In the genomic region with DNA sequence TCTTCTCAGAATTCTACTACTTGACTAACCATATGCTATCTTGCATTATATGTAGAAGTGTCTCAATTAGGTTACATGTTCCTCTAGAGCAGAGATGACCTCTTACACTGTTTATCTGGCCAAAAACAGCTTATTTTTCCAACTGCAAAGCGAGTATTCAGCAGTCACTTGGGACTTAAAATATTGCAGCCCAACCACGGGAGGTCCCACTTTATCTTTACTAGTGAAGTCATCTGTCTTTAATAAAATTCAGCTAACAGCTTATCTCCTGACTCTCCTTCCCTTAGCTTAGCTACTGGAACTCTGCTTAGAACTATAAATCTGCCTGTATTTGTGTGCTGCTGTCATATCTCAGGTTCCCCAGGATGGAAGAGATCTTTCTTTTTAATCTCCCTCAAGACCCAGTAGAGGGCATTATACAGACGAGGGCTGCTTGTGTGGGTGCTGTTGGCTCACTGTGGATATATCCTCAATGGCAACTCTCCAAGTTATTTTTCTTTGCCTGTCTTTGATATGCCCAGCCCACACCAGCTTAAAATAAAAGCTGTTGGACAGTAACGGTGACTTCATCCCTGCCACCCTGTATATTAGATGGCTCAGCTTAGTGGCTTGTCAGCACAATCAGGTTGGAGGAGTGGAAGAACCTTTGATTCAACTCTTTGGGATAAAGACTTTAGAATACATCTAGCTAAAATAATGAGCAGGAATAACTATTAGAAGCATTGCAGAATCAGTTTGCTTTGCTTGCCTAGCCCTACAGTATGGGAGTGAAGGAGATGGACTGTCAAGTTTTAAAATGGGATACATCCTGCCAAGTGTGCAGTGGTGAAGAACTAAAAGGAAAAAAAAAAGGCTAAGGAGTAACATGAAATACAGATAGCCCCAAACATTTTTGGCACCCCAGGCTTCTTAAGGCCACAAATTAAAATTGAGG, we compare ENCODE assay signal across 8 cellular contexts. TPM values are rescaled to one million over a fixed set of nuclear protein-coding genes. Genes with fewer than 3 reads are reported as not detected.
DNase-seq lines count a peak whose midpoint lies in the region; ATAC-seq and TF ChIP-seq lines count a peak whose summit lies in the region.

No MANE protein-coding gene starts in this region.

- TF ChIP-seq CTCF in right atrium auricular region (IDR thresholded peaks at IDR 0.05) = peak in 1 of 2 donors; percentile 25

- peak overlapping the region; percentile 26 to 85 for H3K27ac Mint-ChIP-seq in activated naive CD4-positive, alpha-beta T cell treated with anti-CD3 and anti-CD28 coated beads, Interleukin-2, amount 50 U/mL, for 72 hours
- peak overlapping the region; percentile 53 for H3K27ac Mint-ChIP-seq in stimulated activated naive B cell treated with anti-CD40 and anti-IgM and Interleukin-4, amounts not matched to agents 10 μg/mL and 1 μg/mL and 100 μg/mL, for 72 hours

- no peak for ATAC-seq in activated naive CD4-positive, alpha-beta T cell treated with anti-CD3 and anti-CD28 coated beads, Interleukin-2, amount 50 U/mL, for 72 hours
- peak; percentile 31 to 42 for ATAC-seq in stimulated activated naive B cell treated with anti-CD40 and anti-IgM and Interleukin-4, amounts not matched to agents 10 μg/mL and 1 μg/mL and 100 μg/mL, for 72 hours (replicated peaks)
- no peak for ATAC-seq in GM19328 (IDR thresholded peaks at IDR 0.05; ENCODE audit: unreplicated experiment)
- no peak for ATAC-seq in HG02852 (IDR thresholded peaks at IDR 0.05; ENCODE audit: unreplicated experiment)
- ATAC-seq in GM19395 (IDR thresholded peaks at IDR 0.05; ENCODE audit: unreplicated experiment) = no peak

- H3K27ac ChIP-seq in Karpas-422 (ENCODE audit: low read length) = peak overlapping the region; percentile 50
- peak overlapping the region; percentile 65 to 72 for H3K27ac ChIP-seq in right atrium auricular region

- H3K36me3 Mint-ChIP-seq in activated naive CD4-positive, alpha-beta T cell treated with anti-CD3 and anti-CD28 coated beads, Interleukin-2, amount 50 U/mL, for 72 hours = peaks cover 47 to 62% of the 10 kb centered on the region in 2 donors
- peaks cover 51 to 68% of the 10 kb centered on the region in 2 donors for H3K36me3 Mint-ChIP-seq in stimulated activated naive B cell treated with anti-CD40 and anti-IgM and Interleukin-4, amounts not matched to agents 10 μg/mL and 1 μg/mL and 100 μg/mL, for 72 hours

- no peaks in the 10 kb centered on the region for H3K9me3 Mint-ChIP-seq in activated naive CD4-positive, alpha-beta T cell treated with anti-CD3 and anti-CD28 coated beads, Interleukin-2, amount 50 U/mL, for 72 hours
- H3K9me3 Mint-ChIP-seq in stimulated activated naive B cell treated with anti-CD40 and anti-IgM and Interleukin-4, amounts not matched to agents 10 μg/mL and 1 μg/mL and 100 μg/mL, for 72 hours = no peaks in the 10 kb centered on the region

- H3K4me3 ChIP-seq in Karpas-422 (ENCODE audit: low read length) (no peak overlapping the region), right atrium auricular region (no peak overlapping the region)

- H3K79me2 ChIP-seq in Karpas-422 (ENCODE audit: low read length) = no peaks in the 10 kb centered on the region

- H3K4me1 ChIP-seq in Karpas-422 (ENCODE audit: low read length) = peaks cover 41% of the 10 kb centered on the region
- H3K4me1 ChIP-seq in right atrium auricular region = peaks cover 0 to 47% of the 10 kb centered on the region in 2 donors

- H3K4me2 ChIP-seq in Karpas-422 (ENCODE audit: low read depth, low read length, poor library complexity, severe bottlenecking) = no peak overlapping the region

- H3K27me3 Mint-ChIP-seq in stimulated activated naive B cell treated with anti-CD40 and anti-IgM and Interleukin-4, amounts not matched to agents 10 μg/mL and 1 μg/mL and 100 μg/mL, for 72 hours = no peaks in the 10 kb centered on the region

- peaks cover 42% of the 10 kb centered on the region for H3K36me3 ChIP-seq in Karpas-422 (ENCODE audit: insufficient read depth, low read length)
- H3K36me3 ChIP-seq in right atrium auricular region = peaks cover 37% of the 10 kb centered on the region

- in situ Hi-C loops in Caki2 (cut with HindIII; ENCODE audit: low pct_unique_long_range_greater_than_20kb, low sequenced_read_pairs) = no loop called here

- H3K4me3 Mint-ChIP-seq in stimulated activated naive B cell treated with anti-CD40 and anti-IgM and Interleukin-4, amounts not matched to agents 10 μg/mL and 1 μg/mL and 100 μg/mL, for 72 hours = no peak overlapping the region

- no peaks in the 10 kb centered on the region for H4K20me1 ChIP-seq in Karpas-422 (ENCODE audit: insufficient read depth, low read depth, low read length)

- H2AFZ ChIP-seq in Karpas-422 (ENCODE audit: low read length) = no peak overlapping the region

- H3K9me3 ChIP-seq in Karpas-422 (ENCODE audit: low read length) = no peaks in the 10 kb centered on the region
- no peaks in the 10 kb centered on the region for H3K9me3 ChIP-seq in right atrium auricular region

- DNase-seq in Caki2 (ENCODE audit: low read depth) (peak; percentile 85), Karpas-422 (peak; percentile 68), right atrium auricular region (ENCODE audit: low spot score) (no peak)
- no peak for DNase-seq in activated naive CD4-positive, alpha-beta T cell treated with anti-CD3 and anti-CD28 coated beads, Interleukin-2, amount 50 U/mL, for 72 hours (ENCODE audit: low spot score in 2 of 2)
- DNase-seq in stimulated activated naive B cell treated with anti-CD40 and anti-IgM and Interleukin-4, amounts not matched to agents 10 μg/mL and 1 μg/mL and 100 μg/mL, for 72 hours = no peak

- no peak overlapping the region for H3K9ac ChIP-seq in Karpas-422 (ENCODE audit: low read length)

- H3K4me1 Mint-ChIP-seq in stimulated activated naive B cell treated with anti-CD40 and anti-IgM and Interleukin-4, amounts not matched to agents 10 μg/mL and 1 μg/mL and 100 μg/mL, for 72 hours = peaks cover 48 to 79% of the 10 kb centered on the region in 2 donors

- no peaks in the 10 kb centered on the region for H3K9me2 ChIP-seq in Karpas-422 (replicated peaks; ENCODE audit: insufficient read depth, low read length)

- H3K27me3 ChIP-seq in Karpas-422 (ENCODE audit: low read length) (no peaks in the 10 kb centered on the region), right atrium auricular region (no peaks in the 10 kb centered on the region)

RNA-seq across cellular contexts. Expression of gene ENSA, which starts 9.6 kb away (rescaled TPM):
- total RNA-seq in Caki2 (2014; rRNA removed; shearing (Covaris generic); ENCODE audit: low replicate concordance) = 111 and 143 TPM in 2 replicates
- 113 and 121 TPM in 2 replicates for total RNA-seq in Karpas-422 (2014; rRNA removed; shearing (Covaris generic); ENCODE audit: low replicate concordance)
- 100 to 1,000 TPM; 133 to 183 TPM for total RNA-seq in activated naive CD4-positive, alpha-beta T cell treated with anti-CD3 and anti-CD28 coated beads, Interleukin-2, amount 50 U/mL, for 72 hours
- total RNA-seq in right atrium auricular region = 100 to 1,000 TPM in 1 of 2 donors, 10 to 100 TPM in 1; 81.7 to 139 TPM

RNA-seq across cellular contexts. Expression of gene MCL1, which starts 40.4 kb away (rescaled TPM):
- total RNA-seq in Caki2 (2014; rRNA removed; shearing (Covaris generic); ENCODE audit: low replicate concordance) = 81.5 and 83.4 TPM in 2 replicates
- total RNA-seq in Karpas-422 (2014; rRNA removed; shearing (Covaris generic); ENCODE audit: low replicate concordance) = 141 and 150 TPM in 2 replicates
- 100 to 1,000 TPM; 277 to 307 TPM for total RNA-seq in activated naive CD4-positive, alpha-beta T cell treated with anti-CD3 and anti-CD28 coated beads, Interleukin-2, amount 50 U/mL, for 72 hours
- 100 to 1,000 TPM in 1 of 2 donors, 10 to 100 TPM in 1; 96.7 to 146 TPM for total RNA-seq in right atrium auricular region

Comparison
In these comparisons a context has a peak if more than half of its experiments do, and no peak if none do; other contexts are left out.
1. DNase-seq: peak in Caki2 (single experiment) and Karpas-422 (single experiment); none in activated naive CD4-positive, alpha-beta T cell treated with anti-CD3 and anti-CD28 coated beads, Interleukin-2, amount 50 U/mL, for 72 hours (0 of 2), right atrium auricular region (single experiment) and stimulated activated naive B cell treated with anti-CD40 and anti-IgM and Interleukin-4, amounts not matched to agents 10 μg/mL and 1 μg/mL and 100 μg/mL, for 72 hours (single experiment).
2. ATAC-seq: peak in stimulated activated naive B cell treated with anti-CD40 and anti-IgM and Interleukin-4, amounts not matched to agents 10 μg/mL and 1 μg/mL and 100 μg/mL, for 72 hours (2 of 2); none in activated naive CD4-positive, alpha-beta T cell treated with anti-CD3 and anti-CD28 coated beads, Interleukin-2, amount 50 U/mL, for 72 hours (0 of 2), GM19328 (single experiment), HG02852 (single experiment) and GM19395 (single experiment).